ENCODE assay signal across 8 cellular contexts in the genomic region with DNA sequence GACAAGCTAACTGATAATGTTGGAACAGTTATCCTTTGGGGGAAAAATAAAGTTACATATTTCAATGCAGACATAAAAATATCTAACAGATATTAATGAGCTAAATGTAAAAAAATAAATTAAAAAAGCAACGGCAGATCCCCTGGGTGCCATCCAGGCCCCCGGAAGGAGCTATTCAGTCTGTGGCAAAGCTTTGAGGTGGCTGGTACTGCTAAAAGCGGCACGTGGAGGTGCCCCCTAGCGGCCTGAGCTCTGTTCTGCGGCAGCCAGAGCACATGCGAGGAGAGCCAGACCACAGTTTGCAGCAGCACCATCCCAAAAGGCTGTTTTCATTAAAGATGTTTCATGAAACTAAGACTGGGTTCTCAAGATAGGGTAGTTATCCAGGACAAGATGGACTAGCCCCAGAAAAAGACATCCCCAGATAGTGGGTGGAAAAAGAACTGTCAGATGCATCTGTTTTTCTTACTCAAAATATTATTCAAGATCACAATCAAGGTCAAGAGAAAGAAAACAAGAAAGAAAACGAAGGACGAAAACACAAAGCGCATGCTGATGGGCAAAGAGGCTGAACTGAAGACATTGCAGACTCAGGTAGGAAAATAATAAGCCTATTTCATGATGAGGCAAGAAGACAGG. TPM values are rescaled to one million over a fixed set of nuclear protein-coding genes. Genes with fewer than 3 reads are reported as not detected.
DNase-seq lines count a peak whose midpoint lies in the region; ATAC-seq and TF ChIP-seq lines count a peak whose summit lies in the region.

No MANE protein-coding gene starts in this region.

- H3K27ac ChIP-seq in 22Rv1: no peak overlapping the region; the same call in 1 of the 2 replicates
- H3K27ac ChIP-seq in right lobe of liver: no peak overlapping the region

- H3K27me3 Mint-ChIP-seq in activated CD4-positive, alpha-beta T cell treated with anti-CD3 and anti-CD28 coated beads, Interleukin-2, amount 10 ng/mL, durations not matched to agents 24 days and 14 days: no peaks in the 10 kb centered on the region

- peaks cover 2% of the 10 kb centered on the region for H3K4me1 Mint-ChIP-seq in activated CD4-positive, alpha-beta T cell treated with anti-CD3 and anti-CD28 coated beads, Interleukin-2, amount 10 ng/mL, durations not matched to agents 24 days and 14 days

- DNase-seq in NCI-H510A treated with DMSO at 0.1 percent for 48 hours (lab: John Stamatoyannopoulos, UW) (peak; percentile 66), choroid plexus epithelial cell (ENCODE audit: low read depth) (peak; percentile 83), right lobe of liver (peak; percentile 85 to 87 (median 86))
- DNase-seq in activated CD4-positive, alpha-beta T cell treated with anti-CD3 and anti-CD28 coated beads, Interleukin-2, amount 10 ng/mL, durations not matched to agents 24 days and 14 days: peak; percentile 93
- peak; percentile 65 to 78 (median 69) for DNase-seq in stimulated activated CD4-positive, alpha-beta T cell treated with anti-CD3 and anti-CD28 coated beads, TNF-alpha, amount 100 ng/mL, for 48 hours (ENCODE audit: low read depth in 3 of 3)

- H3K27ac Mint-ChIP-seq in activated CD4-positive, alpha-beta T cell treated with anti-CD3 and anti-CD28 coated beads, Interleukin-2, amount 10 ng/mL, durations not matched to agents 24 days and 14 days: peak overlapping the region; percentile 5

- H3K36me3 Mint-ChIP-seq in activated CD4-positive, alpha-beta T cell treated with anti-CD3 and anti-CD28 coated beads, Interleukin-2, amount 10 ng/mL, durations not matched to agents 24 days and 14 days (ENCODE audit: low read depth): peaks cover 21% of the 10 kb centered on the region

- H3K27me3 ChIP-seq in right lobe of liver: no peaks in the 10 kb centered on the region

- H3K36me3 ChIP-seq in right lobe of liver: peaks cover 0 to 20% (median 0%) of the 10 kb centered on the region in 4 donors

- WGBS in right lobe of liver (ENCODE audit: insufficient coverage, low coverage, low lambda C conversion rate, missing lambda C conversion rate): 23% methylated on average over 10 of the region's 10 CpGs

- H3K9me3 Mint-ChIP-seq in activated CD4-positive, alpha-beta T cell treated with anti-CD3 and anti-CD28 coated beads, Interleukin-2, amount 10 ng/mL, durations not matched to agents 24 days and 14 days: no peaks in the 10 kb centered on the region

- H3K4me3 Mint-ChIP-seq in activated CD4-positive, alpha-beta T cell treated with anti-CD3 and anti-CD28 coated beads, Interleukin-2, amount 10 ng/mL, durations not matched to agents 24 days and 14 days: no peak overlapping the region

- no peaks in the 10 kb centered on the region for H3K9me3 ChIP-seq in right lobe of liver

- ATAC-seq in GM18499 (IDR thresholded peaks at IDR 0.05; ENCODE audit: insufficient read depth, unreplicated experiment) (peak; percentile 75), HG03159 (IDR thresholded peaks at IDR 0.05; ENCODE audit: unreplicated experiment) (peak; percentile 84), right lobe of liver (peak; percentile 95 to 99 (median 98))

- intact Hi-C loops in activated CD4-positive, alpha-beta T cell treated with anti-CD3 and anti-CD28 coated beads, Interleukin-2, amount 10 ng/mL, durations not matched to agents 24 days and 14 days (cut with micrococcal nuclease): loop anchor here (5.0 kb wide), 2 partner anchors 113 to 133 kb away; no protein-coding TSS in a partner anchor
- intact Hi-C loops in right lobe of liver (cut with DNase I): loop anchor here (5.0 to 10.0 kb wide), 2 partner anchors 110 to 118 kb away; no protein-coding TSS in a partner anchor

- no peak for TF ChIP-seq POLR2A in right lobe of liver (IDR thresholded peaks at IDR 0.05)

- peaks cover 0 to 13% (median 0%) of the 10 kb centered on the region in 4 donors for H3K4me1 ChIP-seq in right lobe of liver

- H3K4me3 ChIP-seq in choroid plexus epithelial cell (ENCODE audit: low read depth, low read length): no peak overlapping the region
- no peak overlapping the region for H3K4me3 ChIP-seq in right lobe of liver

- TF ChIP-seq CTCF in 22Rv1 (IDR thresholded peaks at IDR 0.05) (peak; percentile 98), choroid plexus epithelial cell (conservative IDR thresholded peaks at IDR 0.05; ENCODE audit: low read depth, low read length) (peak; percentile 97), right lobe of liver (IDR thresholded peaks at IDR 0.05) (peak; percentile 90 to 97 (median 96))

RNA-seq across cellular contexts. Expression of a gene that starts 18.7 kb away (rescaled TPM):
- total RNA-seq in activated CD4-positive, alpha-beta T cell treated with anti-CD3 and anti-CD28 coated beads, Interleukin-2, amount 10 ng/mL, durations not matched to agents 24 days and 14 days: 20.3 and 20.6 TPM in 2 replicates
- total RNA-seq in right lobe of liver: 10 to 100 TPM; 23.2 to 45.7 (median 27.2) TPM

RNA-seq across cellular contexts. Expression of a gene that starts 37.7 kb away (rescaled TPM):
- not detected in 2 replicates for total RNA-seq in activated CD4-positive, alpha-beta T cell treated with anti-CD3 and anti-CD28 coated beads, Interleukin-2, amount 10 ng/mL, durations not matched to agents 24 days and 14 days
- total RNA-seq in right lobe of liver: 1 to 10 TPM; 4.9 to 8.1 (median 6.9) TPM
